ENCODE assay signal across 1 cellular context in genomic region chr14:23306412-23307145, GRCh38.
TF ChIP-seq lines count a peak whose summit lies in the region.

A gene with protein sequence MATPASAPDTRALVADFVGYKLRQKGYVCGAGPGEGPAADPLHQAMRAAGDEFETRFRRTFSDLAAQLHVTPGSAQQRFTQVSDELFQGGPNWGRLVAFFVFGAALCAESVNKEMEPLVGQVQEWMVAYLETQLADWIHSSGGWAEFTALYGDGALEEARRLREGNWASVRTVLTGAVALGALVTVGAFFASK (plus strand): TSS chr14:23306833. CDS start chr14:23307768, 935 bp downstream.

TF ChIP-seq in HEK293, 187 proteins besides CTCF, POLR2A, EP300 and RAD21 (continued from another document):
- TF ChIP-seq SP2 (tag by site-specific recombination; IDR thresholded peaks at IDR 0.05) (peak; percentile 97), ZNF433 (tag by site-specific recombination; IDR thresholded peaks at IDR 0.05; ENCODE audit: low read depth) (no peak), ZBTB20 (tag by site-specific recombination; IDR thresholded peaks at IDR 0.05) (peak; percentile 84; the same call in 1 of the 2 replicates), ZNF398 (tag by site-specific recombination; IDR thresholded peaks at IDR 0.05) (peak; percentile 100), ZNF580 (tag by site-specific recombination; IDR thresholded peaks at IDR 0.05) (no peak), KLF16 (tag by site-specific recombination; IDR thresholded peaks at IDR 0.05) (peak; percentile 85), PBX3 (CRISPR knock-in tag; IDR thresholded peaks at IDR 0.05) (no peak), ZNF449 (tag by site-specific recombination; IDR thresholded peaks at IDR 0.05) (0 out of 2 replicates have a peak, but pooled peaks have one; percentile 19), KLF10 (tag by site-specific recombination; IDR thresholded peaks at IDR 0.05) (peak; percentile 70), PRDM1 (tag by site-specific recombination; IDR thresholded peaks at IDR 0.05) (no peak), SP7 (tag by site-specific recombination; IDR thresholded peaks at IDR 0.05) (peak; percentile 87), IKZF3 (tag by site-specific recombination; IDR thresholded peaks at IDR 0.05) (peak; percentile 99), EGR2 (tag by site-specific recombination; IDR thresholded peaks at IDR 0.05; ENCODE audit: low read depth) (0 out of 2 replicates have a peak, but pooled peaks have one; percentile 28), ZNF830 (tag by site-specific recombination; IDR thresholded peaks at IDR 0.05; ENCODE audit: low read depth) (no peak), ZBTB48 (tag by site-specific recombination; IDR thresholded peaks at IDR 0.05) (peak; percentile 97), ZNF155 (tag by site-specific recombination; IDR thresholded peaks at IDR 0.05) (no peak), BCL11A (tag by site-specific recombination; IDR thresholded peaks at IDR 0.05; ENCODE audit: low read depth) (0 out of 2 replicates have a peak, but pooled peaks have one; percentile 41)
- TF ChIP-seq, protein P1, sequence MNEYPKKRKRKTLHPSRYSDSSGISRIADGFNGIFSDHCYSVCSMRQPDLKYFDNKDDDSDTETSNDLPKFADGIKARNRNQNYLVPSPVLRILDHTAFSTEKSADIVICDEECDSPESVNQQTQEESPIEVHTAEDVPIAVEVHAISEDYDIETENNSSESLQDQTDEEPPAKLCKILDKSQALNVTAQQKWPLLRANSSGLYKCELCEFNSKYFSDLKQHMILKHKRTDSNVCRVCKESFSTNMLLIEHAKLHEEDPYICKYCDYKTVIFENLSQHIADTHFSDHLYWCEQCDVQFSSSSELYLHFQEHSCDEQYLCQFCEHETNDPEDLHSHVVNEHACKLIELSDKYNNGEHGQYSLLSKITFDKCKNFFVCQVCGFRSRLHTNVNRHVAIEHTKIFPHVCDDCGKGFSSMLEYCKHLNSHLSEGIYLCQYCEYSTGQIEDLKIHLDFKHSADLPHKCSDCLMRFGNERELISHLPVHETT (tag by site-specific recombination; IDR thresholded peaks at IDR 0.05): peak; percentile 75; the same call in 1 of the 2 replicates
